In the genomic region with DNA sequence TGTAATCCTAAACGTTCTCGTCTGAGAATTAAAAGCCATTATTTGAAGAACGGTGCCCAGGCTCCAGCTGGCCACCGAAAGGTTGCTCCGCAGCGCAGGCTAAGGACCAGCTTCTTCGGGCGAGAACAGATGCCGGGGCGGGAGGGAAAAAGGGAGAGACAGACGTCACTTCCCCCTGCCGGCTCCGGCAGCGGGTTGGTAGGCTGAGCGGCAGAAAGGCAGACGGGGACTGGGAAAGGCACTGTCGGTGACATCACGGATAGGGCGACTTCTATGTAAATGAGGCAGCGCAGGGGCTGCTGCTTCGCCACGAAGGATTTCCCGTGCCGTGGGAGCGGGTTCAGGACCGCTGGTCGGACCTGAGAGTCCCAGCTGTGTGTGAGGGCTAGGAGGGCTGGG, we compare ENCODE assay signal across 8 cellular contexts.
A peak's percentile ranks its signal among the peaks of the same experiment; 100 is the strongest.
DNase-seq lines count a peak whose midpoint lies in the region; ATAC-seq lines count a peak whose summit lies in the region.
"Not testable (repeated sequence)": the region's sequence is repeated elsewhere in the genome, so short reads cannot be mapped to it uniquely, and the experiment has no call there.

No MANE protein-coding gene starts in this region.

- ATAC-seq in natural killer cell treated with Interleukin-12 subunit alpha and Interleukin-12 subunit beta and Interleukin-15 and Interleukin-18, amount 100 ng/mL, for 72 hours = peak; percentile 65 to 70

- not testable (repeated sequence) for H3K9me3 ChIP-seq in HAP-1; SK-N-MC (ENCODE audit: low read depth, low read length)

- in situ Hi-C loops in HAP-1 (cut with MboI; ENCODE audit: low sequenced_read_pairs) = not testable (repeated sequence)

- H3K36me3 ChIP-seq in HAP-1 (replicated peaks); SK-N-MC (ENCODE audit: insufficient read depth, low read length): not testable (repeated sequence)

- H3K27ac ChIP-seq in SK-N-MC = not testable (repeated sequence)

- H3K4me3 Mint-ChIP-seq in natural killer cell treated with Interleukin-12 subunit alpha and Interleukin-12 subunit beta and Interleukin-15 and Interleukin-18, amount 100 ng/mL, for 72 hours = peak overlapping the region; percentile 84

- H3K36me3 Mint-ChIP-seq in natural killer cell treated with Interleukin-12 subunit alpha and Interleukin-12 subunit beta and Interleukin-15 and Interleukin-18, amount 100 ng/mL, for 72 hours = not testable (repeated sequence)

- H3K9ac ChIP-seq in SK-N-MC (ENCODE audit: insufficient read length) = not testable (repeated sequence)

- H3K27ac Mint-ChIP-seq in natural killer cell treated with Interleukin-12 subunit alpha and Interleukin-12 subunit beta and Interleukin-15 and Interleukin-18, amount 100 ng/mL, for 72 hours = peak overlapping the region; percentile 97 to 98

- DNase-seq in DMS114 treated with DMSO at 0.1 percent for 48 hours (lab: John Stamatoyannopoulos, UW; ENCODE audit: unreplicated experiment) (peak; percentile 82), HAP-1 (ENCODE audit: low spot score in 2 of 2) (peak; percentile 35 to 89), NAMALWA (ENCODE audit: low spot score) (peak; percentile 89), fibroblast of gingiva (ENCODE audit: low read depth) (peak; percentile 84)
- DNase-seq in SK-N-MC (ENCODE audit: low read depth, low spot score) = not testable (repeated sequence)
- DNase-seq in activated T-helper 9 cell treated with anti-CD3 and anti-CD28 coated beads, Interleukin-2, amount 50 U/mL, for 16 hours (ENCODE audit: low read depth) = peak; percentile 73
- DNase-seq in natural killer cell treated with Interleukin-12 subunit alpha and Interleukin-12 subunit beta and Interleukin-15 and Interleukin-18, amount 100 ng/mL, for 72 hours (ENCODE audit: low spot score) = peak; percentile 89
- DNase-seq in stimulated activated CD8-positive, alpha-beta memory T cell treated with anti-CD3 and anti-CD28 coated beads, Interleukin-4, amount 100 ng/mL, for 24 hours (ENCODE audit: low read depth) = peak; percentile 76

- H3K27me3 Mint-ChIP-seq in natural killer cell treated with Interleukin-12 subunit alpha and Interleukin-12 subunit beta and Interleukin-15 and Interleukin-18, amount 100 ng/mL, for 72 hours = not testable (repeated sequence)

- H3K4me3 ChIP-seq in HAP-1 (peak overlapping the region; percentile 16), SK-N-MC (peak overlapping the region; percentile 59; the same call in 1 of the 2 replicates)

- peaks cover 11 to 21% of the 10 kb centered on the region in 2 donors for H3K4me1 Mint-ChIP-seq in natural killer cell treated with Interleukin-12 subunit alpha and Interleukin-12 subunit beta and Interleukin-15 and Interleukin-18, amount 100 ng/mL, for 72 hours (ENCODE audit: low read depth in 2 of 2)

- H3K27me3 ChIP-seq in HAP-1 (ENCODE audit: low read depth) = not testable (repeated sequence)

- not testable (repeated sequence) for H3K4me1 ChIP-seq in HAP-1

- not testable (repeated sequence) for H3K9me3 Mint-ChIP-seq in natural killer cell treated with Interleukin-12 subunit alpha and Interleukin-12 subunit beta and Interleukin-15 and Interleukin-18, amount 100 ng/mL, for 72 hours
